ENCODE assay signal across 22 cellular contexts in genomic region chr11:128394436-128395089, GRCh38.
DNase-seq lines count a peak whose midpoint lies in the region; ATAC-seq and TF ChIP-seq lines count a peak whose summit lies in the region.
"Had no signal": no experiment of that assay in that cellular context is flagged by ENCODE, and none has a peak within 500 bp of the region (broad histone marks: within the 10 kb centered on the region; RNA-seq: fewer than 3 reads in every experiment).

No MANE protein-coding gene starts in this region.

- DNase-seq in BE2C (peak; percentile 52), fibroblast of mammary gland (ENCODE audit: low read depth) (peak; percentile 56), ovary (peak; percentile 59 to 76 (median 59)), HT-29 (ENCODE audit: low spot score) (no peak)
- DNase-seq in stimulated activated CD4-positive, alpha-beta T cell treated with anti-CD3 and anti-CD28 coated beads, Interleukin-4, amount 100 ng/mL, for 1 hour: no peak
- no peak for DNase-seq in activated naive CD8-positive, alpha-beta T cell treated with anti-CD3 and anti-CD28 coated beads, Interleukin-2, amount 50 U/mL, for 24 hours
- DNase-seq: activated CD8-positive, alpha-beta memory T cell treated with anti-CD3 and anti-CD28 coated beads for 24 hours; activated T-cell treated with anti-CD3 and anti-CD28 coated beads, Interleukin-2, amount 50 U/mL, for 72 hours; CD8-positive, alpha-beta T cell; head of caudate nucleus; immature natural killer cell; natural killer cell; NCI-H1092; NCI-H2029; NCI-H446; NK-92 treated with Interleukin-12 subunit alpha and Interleukin-12 subunit beta, amount 100 ng/mL, for 24 hours; spleen had no signal

- WGBS in ovary, 3 donors: 6 to 25% (median 8%) methylated on average over 4 of the region's 4 CpGs

- TF ChIP-seq CTCF in BE2C (IDR thresholded peaks at IDR 0.05; ENCODE audit: low read depth, low read length): no peak
- no peak for TF ChIP-seq CTCF in fibroblast of mammary gland (conservative IDR thresholded peaks at IDR 0.05; ENCODE audit: control insufficient read depth, insufficient read depth, low read depth, low read length)
- TF ChIP-seq CTCF in ovary (IDR thresholded peaks at IDR 0.05): no peak

- intact Hi-C loops in ovary (cut with DNase I): loop anchor here in 1 of 4 donors (10.0 kb wide), 1 partner anchor 210 kb away; no protein-coding TSS in a partner anchor

- H3K9me3 ChIP-seq in BE2C: no peaks in the 10 kb centered on the region
- H3K9me3 ChIP-seq in ovary: no peaks in the 10 kb centered on the region
- H3K9me3 ChIP-seq: spleen had no signal

- H3K27me3 ChIP-seq in BE2C: no peaks in the 10 kb centered on the region
- H3K27me3 ChIP-seq in ovary: no peaks in the 10 kb centered on the region
- H3K27me3 ChIP-seq: spleen had no signal

- TF ChIP-seq POLR2A in ovary (IDR thresholded peaks at IDR 0.05): no peak

- no peaks in the 10 kb centered on the region for H3K36me3 Mint-ChIP-seq in activated naive CD8-positive, alpha-beta T cell treated with anti-CD3 and anti-CD28 coated beads, Interleukin-2, amount 50 U/mL, for 24 hours (ENCODE audit: low read depth)
- H3K36me3 Mint-ChIP-seq: CD8-positive, alpha-beta T cell; immature natural killer cell; memory B cell; natural killer cell had no signal

- H3K4me1 ChIP-seq in BE2C (peaks cover 16% of the 10 kb centered on the region), ovary (ENCODE audit: insufficient read depth) (peaks cover 13% of the 10 kb centered on the region)

- H3K36me3 ChIP-seq in BE2C: no peaks in the 10 kb centered on the region
- H3K36me3 ChIP-seq in ovary: no peaks in the 10 kb centered on the region
- H3K36me3 ChIP-seq: spleen had no signal

- no peak overlapping the region for H3K4me3 Mint-ChIP-seq in activated naive CD8-positive, alpha-beta T cell treated with anti-CD3 and anti-CD28 coated beads, Interleukin-2, amount 50 U/mL, for 24 hours
- H3K4me3 Mint-ChIP-seq: activated naive CD8-positive, alpha-beta T cell; activated T-cell treated with anti-CD3 and anti-CD28 coated beads, Interleukin-2, amount 50 U/mL, for 72 hours; CD8-positive, alpha-beta T cell; immature natural killer cell; memory B cell; natural killer cell had no signal

- H3K27ac ChIP-seq in ovary: peak overlapping the region in 1 of 2 donors; percentile 5
- H3K27ac ChIP-seq: spleen had no signal

- ATAC-seq in SK-N-SH treated with all-trans-retinoic acid at 6 μM for 48 hours: peak; percentile 82
- ATAC-seq in GM21390 (IDR thresholded peaks at IDR 0.05; ENCODE audit: unreplicated experiment): no peak
- ATAC-seq in activated naive CD8-positive, alpha-beta T cell treated with anti-CD3 and anti-CD28 coated beads, Interleukin-2, amount 50 U/mL, for 24 hours: no peak
- ATAC-seq: activated CD4-positive, CD25-positive, alpha-beta regulatory T cell treated with anti-CD3 and anti-CD28 coated beads, Interleukin-2, amount 50 U/mL, for 24 hours; activated T-cell treated with anti-CD3 and anti-CD28 coated beads, Interleukin-2, amount 50 U/mL, for 72 hours; CD8-positive, alpha-beta T cell; natural killer cell had no signal

- peaks cover 46% of the 10 kb centered on the region for H3K4me1 Mint-ChIP-seq in activated naive CD8-positive, alpha-beta T cell treated with anti-CD3 and anti-CD28 coated beads, Interleukin-2, amount 50 U/mL, for 24 hours

- H3K27me3 Mint-ChIP-seq in activated naive CD8-positive, alpha-beta T cell treated with anti-CD3 and anti-CD28 coated beads, Interleukin-2, amount 50 U/mL, for 24 hours: no peaks in the 10 kb centered on the region
- H3K27me3 Mint-ChIP-seq: activated naive CD8-positive, alpha-beta T cell; memory B cell had no signal

- H3K9me3 Mint-ChIP-seq in activated naive CD8-positive, alpha-beta T cell treated with anti-CD3 and anti-CD28 coated beads, Interleukin-2, amount 50 U/mL, for 24 hours: no peaks in the 10 kb centered on the region
- H3K9me3 Mint-ChIP-seq: CD8-positive, alpha-beta T cell; immature natural killer cell; memory B cell; natural killer cell had no signal

- H3K4me3 ChIP-seq in BE2C (ENCODE audit: low read depth, low read length) (no peak overlapping the region), fibroblast of mammary gland (ENCODE audit: control insufficient read depth, low read depth, low read length) (no peak overlapping the region), ovary (no peak overlapping the region)
- H3K4me3 ChIP-seq: spleen had no signal

- no peak overlapping the region for H3K27ac Mint-ChIP-seq in activated naive CD8-positive, alpha-beta T cell treated with anti-CD3 and anti-CD28 coated beads, Interleukin-2, amount 50 U/mL, for 24 hours
- H3K27ac Mint-ChIP-seq: activated naive CD8-positive, alpha-beta T cell; activated T-cell treated with anti-CD3 and anti-CD28 coated beads, Interleukin-2, amount 50 U/mL, for 72 hours; CD8-positive, alpha-beta T cell; memory B cell; natural killer cell had no signal

- no peak for TF ChIP-seq EP300 in ovary (IDR thresholded peaks at IDR 0.05)

TF ChIP-seq in SK-N-SH treated with all-trans-retinoic acid at 6 μM for 48 hours, 23 proteins besides CTCF, POLR2A, EP300 and RAD21:
- peak; percentile 52; the same call in 1 of the 2 replicates for TF ChIP-seq CSRNP3 (CRISPR knock-in tag; IDR thresholded peaks at IDR 0.05)
- TF ChIP-seq TSHZ2 (CRISPR knock-in tag; IDR thresholded peaks at IDR 0.05): peak; percentile 79; the same call in 1 of the 2 replicates
- peak; percentile 32; the same call in 1 of the 2 replicates for TF ChIP-seq GLIS3 (CRISPR knock-in tag; IDR thresholded peaks at IDR 0.05)
- no peak for TF ChIP-seq CSDC2 (CRISPR knock-in tag; IDR thresholded peaks at IDR 0.05)
- TF ChIP-seq CREB5 (CRISPR knock-in tag; IDR thresholded peaks at IDR 0.05; ENCODE audit: low read depth): no peak
- TF ChIP-seq TCF4 (CRISPR knock-in tag; IDR thresholded peaks at IDR 0.05; ENCODE audit: borderline replicate concordance): peak; percentile 98
- TF ChIP-seq OSR1 (CRISPR knock-in tag; IDR thresholded peaks at IDR 0.05): no peak
- TF ChIP-seq ISL1 (CRISPR knock-in tag; IDR thresholded peaks at IDR 0.05): no peak
- TF ChIP-seq ZFP3 (CRISPR knock-in tag; IDR thresholded peaks at IDR 0.05): no peak
TF ChIP-seq in SK-N-SH treated with all-trans-retinoic acid at 6 μM for 48 hours: peak in this region for 4.

Comparison
In these comparisons a context has a peak if more than half of its experiments do, and no peak if none do; other contexts are left out.
1. DNase-seq: peak in BE2C (single experiment), fibroblast of mammary gland (single experiment) and ovary (5 of 5); none in stimulated activated CD4-positive, alpha-beta T cell treated with anti-CD3 and anti-CD28 coated beads, Interleukin-4, amount 100 ng/mL, for 1 hour (single experiment), HT-29 (single experiment) and activated naive CD8-positive, alpha-beta T cell treated with anti-CD3 and anti-CD28 coated beads, Interleukin-2, amount 50 U/mL, for 24 hours (single experiment).